Comparison of ENCODE assay signal across 8 cellular contexts in the genomic region with DNA sequence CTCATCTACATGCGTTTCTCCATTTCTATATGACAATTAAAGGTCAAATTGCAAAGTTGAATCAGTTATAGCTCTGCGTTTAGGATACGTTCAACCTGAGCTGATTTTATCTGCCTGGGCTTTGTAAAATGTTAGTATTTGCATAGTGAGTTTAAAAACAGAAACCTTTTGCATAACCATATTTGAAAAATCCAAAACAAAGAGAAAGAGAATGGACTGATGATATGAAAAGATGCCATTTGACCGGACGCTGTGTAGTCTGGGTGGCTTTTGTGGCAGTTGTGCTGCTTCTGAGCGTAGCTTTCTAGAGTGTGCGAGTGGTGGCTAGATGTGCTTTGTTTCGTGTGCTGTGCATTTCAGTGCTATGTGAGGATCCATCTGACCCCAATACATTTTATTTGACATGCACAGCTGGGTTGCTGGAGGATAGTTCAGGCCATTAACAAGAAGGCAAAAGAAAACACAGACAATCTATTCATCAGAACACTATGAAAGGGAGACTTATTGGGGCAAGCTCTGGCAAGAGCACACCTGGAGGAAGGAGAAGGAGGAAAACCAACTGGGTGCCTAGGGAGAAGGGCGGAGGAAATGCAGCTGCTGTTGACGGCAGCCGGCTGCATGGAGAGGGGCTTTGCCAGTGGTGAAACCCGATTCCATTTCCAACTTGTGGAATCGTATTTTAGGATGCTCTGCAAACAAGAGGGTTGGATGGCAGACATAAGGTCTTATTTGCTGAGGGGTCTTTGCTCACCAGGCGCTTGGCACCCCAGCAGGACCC.
DNase-seq lines count a peak whose midpoint lies in the region; ATAC-seq and TF ChIP-seq lines count a peak whose summit lies in the region.
"Had no signal": no experiment of that assay in that cellular context is flagged by ENCODE, and none has a peak within 500 bp of the region (broad histone marks: within the 10 kb centered on the region; RNA-seq: fewer than 3 reads in every experiment).

No MANE protein-coding gene starts in this region.

- peak; percentile 10 for ATAC-seq in HG02759 (IDR thresholded peaks at IDR 0.05; ENCODE audit: unreplicated experiment)
- no peak for ATAC-seq in activated B cell treated with CpG ODN at 0.5 μM for 24 hours (ENCODE audit: low read depth)
- ATAC-seq in naive thymus-derived CD8-positive, alpha-beta T cell: peak in 1 of 2 donors; percentile 7
- ATAC-seq in SK-N-SH treated with all-trans-retinoic acid at 6 μM for 48 hours: no peak
- ATAC-seq: HCT116 had no signal

- CTCF ChIA-PET in activated B cell treated with CpG ODN at 0.5 μM for 24 hours (lab: Charles Lee): interaction anchor here (1.1 kb wide), 1 partner anchor 26 kb away, joined by 3 read pairs; no protein-coding TSS in a partner anchor

- H3K4me1 Mint-ChIP-seq in activated B cell treated with CpG ODN at 0.5 μM for 24 hours: peaks cover 35% of the 10 kb centered on the region
- H3K4me1 Mint-ChIP-seq in naive thymus-derived CD8-positive, alpha-beta T cell: peaks cover 25 to 58% (median 50%) of the 10 kb centered on the region in 4 donors

- H3K4me3 Mint-ChIP-seq in activated B cell treated with CpG ODN at 0.5 μM for 24 hours: peak overlapping the region; percentile 55
- peak overlapping the region; percentile 66 to 86 (median 82) for H3K4me3 Mint-ChIP-seq in naive thymus-derived CD8-positive, alpha-beta T cell

- intact Hi-C loops in activated B cell treated with CpG ODN at 0.5 μM for 24 hours (cut with micrococcal nuclease): loop anchor here (1.0 to 5.0 kb wide), 3 partner anchors 198 to 298 kb away; no protein-coding TSS in a partner anchor

- POLR2A ChIA-PET in activated B cell treated with CpG ODN at 0.5 μM for 24 hours (lab: Charles Lee): interaction anchor here (0.8 to 1.0 kb wide), 2 partner anchors 261 to 267 kb away, joined by 3 to 7 read pairs; a partner anchor contains a TSS
- POLR2A ChIA-PET in naive thymus-derived CD8-positive, alpha-beta T cell (lab: Charles Lee): interaction anchor here (0.8 to 2.3 kb wide), 9 partner anchors 10 to 262 kb away, joined by 3 to 30 read pairs (median 7); a partner anchor contains a TSS

- no peak for TF ChIP-seq CTCF in activated B cell treated with CpG ODN at 0.5 μM for 24 hours (IDR thresholded peaks at IDR 0.05)

- H3K27me3 Mint-ChIP-seq in activated B cell treated with CpG ODN at 0.5 μM for 24 hours: peaks cover 10% of the 10 kb centered on the region
- no peaks in the 10 kb centered on the region for H3K27me3 Mint-ChIP-seq in naive thymus-derived CD8-positive, alpha-beta T cell

- H3K9me3 Mint-ChIP-seq in activated B cell treated with CpG ODN at 0.5 μM for 24 hours: peaks cover 5% of the 10 kb centered on the region
- no peaks in the 10 kb centered on the region for H3K9me3 Mint-ChIP-seq in naive thymus-derived CD8-positive, alpha-beta T cell

- peak overlapping the region; percentile 9 for H3K27ac Mint-ChIP-seq in activated B cell treated with CpG ODN at 0.5 μM for 24 hours
- H3K27ac Mint-ChIP-seq in naive thymus-derived CD8-positive, alpha-beta T cell: peak overlapping the region; percentile 90 to 98 (median 96)

- no peaks in the 10 kb centered on the region for H3K36me3 Mint-ChIP-seq in activated B cell treated with CpG ODN at 0.5 μM for 24 hours (ENCODE audit: low read depth)
- H3K36me3 Mint-ChIP-seq in naive thymus-derived CD8-positive, alpha-beta T cell: no peaks in the 10 kb centered on the region

- peak; percentile 40 for DNase-seq in COLO668 (lab: John Stamatoyannopoulos, UW; ENCODE audit: unreplicated experiment)
- no peak for DNase-seq in activated B cell treated with CpG ODN at 0.5 μM for 24 hours
- no peak for DNase-seq in naive thymus-derived CD8-positive, alpha-beta T cell
- no peak for DNase-seq in RPMI8226
- DNase-seq in foreskin melanocyte: no peak

TF ChIP-seq in SK-N-SH treated with all-trans-retinoic acid at 6 μM for 48 hours, 23 proteins besides CTCF, POLR2A, EP300 and RAD21:
- TF ChIP-seq ZNF70 (CRISPR knock-in tag; IDR thresholded peaks at IDR 0.05) (no peak), ZNF565 (CRISPR knock-in tag; conservative IDR thresholded peaks at IDR 0.05; ENCODE audit: low read depth) (no peak), ZFP30 (CRISPR knock-in tag; IDR thresholded peaks at IDR 0.05) (no peak), ISL1 (CRISPR knock-in tag; IDR thresholded peaks at IDR 0.05) (no peak), ESRRG (CRISPR knock-in tag; IDR thresholded peaks at IDR 0.05) (no peak), BACH2 (CRISPR knock-in tag; IDR thresholded peaks at IDR 0.05; ENCODE audit: borderline replicate concordance) (no peak), ARNTL (CRISPR knock-in tag; IDR thresholded peaks at IDR 0.05; ENCODE audit: borderline replicate concordance, low read depth) (no peak), CSDC2 (CRISPR knock-in tag; IDR thresholded peaks at IDR 0.05) (no peak), ZNF8 (CRISPR knock-in tag; IDR thresholded peaks at IDR 0.05) (no peak)
- TF ChIP-seq, protein P1, sequence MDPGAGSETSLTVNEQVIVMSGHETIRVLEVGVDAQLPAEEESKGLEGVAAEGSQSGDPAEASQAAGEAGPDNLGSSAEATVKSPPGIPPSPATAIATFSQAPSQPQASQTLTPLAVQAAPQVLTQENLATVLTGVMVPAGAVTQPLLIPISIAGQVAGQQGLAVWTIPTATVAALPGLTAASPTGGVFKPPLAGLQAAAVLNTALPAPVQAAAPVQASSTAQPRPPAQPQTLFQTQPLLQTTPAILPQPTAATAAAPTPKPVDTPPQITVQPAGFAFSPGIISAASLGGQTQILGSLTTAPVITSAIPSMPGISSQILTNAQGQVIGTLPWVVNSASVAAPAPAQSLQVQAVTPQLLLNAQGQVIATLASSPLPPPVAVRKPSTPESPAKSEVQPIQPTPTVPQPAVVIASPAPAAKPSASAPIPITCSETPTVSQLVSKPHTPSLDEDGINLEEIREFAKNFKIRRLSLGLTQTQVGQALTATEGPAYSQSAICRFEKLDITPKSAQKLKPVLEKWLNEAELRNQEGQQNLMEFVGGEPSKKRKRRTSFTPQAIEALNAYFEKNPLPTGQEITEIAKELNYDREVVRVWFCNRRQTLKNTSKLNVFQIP (CRISPR knock-in tag; IDR thresholded peaks at IDR 0.05; ENCODE audit: borderline replicate concordance, low read depth): no peak
- TF ChIP-seq, protein P2, sequence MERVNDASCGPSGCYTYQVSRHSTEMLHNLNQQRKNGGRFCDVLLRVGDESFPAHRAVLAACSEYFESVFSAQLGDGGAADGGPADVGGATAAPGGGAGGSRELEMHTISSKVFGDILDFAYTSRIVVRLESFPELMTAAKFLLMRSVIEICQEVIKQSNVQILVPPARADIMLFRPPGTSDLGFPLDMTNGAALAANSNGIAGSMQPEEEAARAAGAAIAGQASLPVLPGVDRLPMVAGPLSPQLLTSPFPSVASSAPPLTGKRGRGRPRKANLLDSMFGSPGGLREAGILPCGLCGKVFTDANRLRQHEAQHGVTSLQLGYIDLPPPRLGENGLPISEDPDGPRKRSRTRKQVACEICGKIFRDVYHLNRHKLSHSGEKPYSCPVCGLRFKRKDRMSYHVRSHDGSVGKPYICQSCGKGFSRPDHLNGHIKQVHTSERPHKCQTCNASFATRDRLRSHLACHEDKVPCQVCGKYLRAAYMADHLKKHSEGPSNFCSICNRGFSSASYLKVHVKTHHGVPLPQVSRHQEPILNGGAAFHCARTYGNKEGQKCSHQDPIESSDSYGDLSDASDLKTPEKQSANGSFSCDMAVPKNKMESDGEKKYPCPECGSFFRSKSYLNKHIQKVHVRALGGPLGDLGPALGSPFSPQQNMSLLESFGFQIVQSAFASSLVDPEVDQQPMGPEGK (CRISPR knock-in tag; IDR thresholded peaks at IDR 0.05; ENCODE audit: borderline replicate concordance): no peak
- TF ChIP-seq, protein P3, sequence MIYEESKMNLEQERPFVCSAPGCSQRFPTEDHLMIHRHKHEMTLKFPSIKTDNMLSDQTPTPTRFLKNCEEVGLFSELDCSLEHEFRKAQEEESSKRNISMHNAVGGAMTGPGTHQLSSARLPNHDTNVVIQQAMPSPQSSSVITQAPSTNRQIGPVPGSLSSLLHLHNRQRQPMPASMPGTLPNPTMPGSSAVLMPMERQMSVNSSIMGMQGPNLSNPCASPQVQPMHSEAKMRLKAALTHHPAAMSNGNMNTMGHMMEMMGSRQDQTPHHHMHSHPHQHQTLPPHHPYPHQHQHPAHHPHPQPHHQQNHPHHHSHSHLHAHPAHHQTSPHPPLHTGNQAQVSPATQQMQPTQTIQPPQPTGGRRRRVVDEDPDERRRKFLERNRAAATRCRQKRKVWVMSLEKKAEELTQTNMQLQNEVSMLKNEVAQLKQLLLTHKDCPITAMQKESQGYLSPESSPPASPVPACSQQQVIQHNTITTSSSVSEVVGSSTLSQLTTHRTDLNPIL (CRISPR knock-in tag; IDR thresholded peaks at IDR 0.05; ENCODE audit: low read depth): no peak
